ENCODE assay signal across 10 cellular contexts in genomic region chrX:154611146-154611545, GRCh38. TPM values are rescaled to one million over a fixed set of nuclear protein-coding genes. Genes with fewer than 3 reads are reported as not detected.
DNase-seq lines count a peak whose midpoint lies in the region; ATAC-seq and TF ChIP-seq lines count a peak whose summit lies in the region.
"Not testable (repeated sequence)": the region's sequence is repeated elsewhere in the genome, so short reads cannot be mapped to it uniquely, and the experiment has no call there.
"Had no signal": no experiment of that assay in that cellular context is flagged by ENCODE, and none has a peak within 500 bp of the region (broad histone marks: within the 10 kb centered on the region; RNA-seq: fewer than 3 reads in every experiment).

No MANE protein-coding gene starts in this region.

- not testable (repeated sequence) for H3K27me3 Mint-ChIP-seq in natural killer cell treated with Interleukin-12 subunit alpha and Interleukin-12 subunit beta and Interleukin-15 and Interleukin-18, amount 100 ng/mL, for 72 hours

- H3K9me3 Mint-ChIP-seq in natural killer cell treated with Interleukin-12 subunit alpha and Interleukin-12 subunit beta and Interleukin-15 and Interleukin-18, amount 100 ng/mL, for 72 hours = not testable (repeated sequence)

- H3K4me3 Mint-ChIP-seq in natural killer cell treated with Interleukin-12 subunit alpha and Interleukin-12 subunit beta and Interleukin-15 and Interleukin-18, amount 100 ng/mL, for 72 hours = not testable (repeated sequence)

- not testable (repeated sequence) for H3K27me3 ChIP-seq in WERI-Rb-1 (ENCODE audit: insufficient read depth, low read depth, severe bottlenecking)

- H3K27ac Mint-ChIP-seq in natural killer cell treated with Interleukin-12 subunit alpha and Interleukin-12 subunit beta and Interleukin-15 and Interleukin-18, amount 100 ng/mL, for 72 hours = not testable (repeated sequence)

- TF ChIP-seq CTCF in WERI-Rb-1 (IDR thresholded peaks at IDR 0.05; ENCODE audit: low read depth, low read length) = not testable (repeated sequence)

- intact Hi-C loops in cardiac septum (cut with DNase I) = not testable (repeated sequence)

- not testable (repeated sequence) for H3K4me1 Mint-ChIP-seq in natural killer cell treated with Interleukin-12 subunit alpha and Interleukin-12 subunit beta and Interleukin-15 and Interleukin-18, amount 100 ng/mL, for 72 hours (ENCODE audit: low read depth in 2 of 2)

- H3K27ac ChIP-seq in WERI-Rb-1 = peak overlapping the region; percentile 54; the same call in 1 of the 2 replicates

- not testable (repeated sequence) for H3K4me3 ChIP-seq in WERI-Rb-1 (ENCODE audit: low read depth, low read length)

- not testable (repeated sequence) for ATAC-seq in natural killer cell treated with Interleukin-12 subunit alpha and Interleukin-12 subunit beta and Interleukin-15 and Interleukin-18, amount 100 ng/mL, for 72 hours

- H3K9me3 ChIP-seq in WERI-Rb-1 (ENCODE audit: severe bottlenecking) = not testable (repeated sequence)

- not testable (repeated sequence) for H3K36me3 Mint-ChIP-seq in natural killer cell treated with Interleukin-12 subunit alpha and Interleukin-12 subunit beta and Interleukin-15 and Interleukin-18, amount 100 ng/mL, for 72 hours

- H3K36me3 ChIP-seq in WERI-Rb-1 = not testable (repeated sequence)

- peak; percentile 0 for DNase-seq in HT-29 (ENCODE audit: low spot score)
- peak; percentile 41 for DNase-seq in WERI-Rb-1
- DNase-seq in cardiac septum (ENCODE audit: low spot score) = peak; percentile 36
- DNase-seq in mesenteric fat pad (ENCODE audit: low spot score) = peak; percentile 82
- peak; percentile 22 for DNase-seq in natural killer cell treated with Interleukin-12 subunit alpha and Interleukin-12 subunit beta and Interleukin-15 and Interleukin-18, amount 100 ng/mL, for 72 hours (ENCODE audit: low spot score)

RNA-seq across cellular contexts. Expression of gene CTAG1B, which starts 7.9 kb away (rescaled TPM):
- not detected in 2 replicates for total RNA-seq in HT-29 (2014; rRNA removed; shearing (Covaris generic))
- total RNA-seq in cardiac septum = not detected
- not detected for total RNA-seq in mesenteric fat pad
- not detected for total RNA-seq in natural killer cell treated with Interleukin-12 subunit alpha and Interleukin-12 subunit beta and Interleukin-15 and Interleukin-18, amount 100 ng/mL, for 72 hours
- total RNA-seq: A673; Caco-2; Calu3; CD4-positive, alpha-beta T cell; CD8-positive, alpha-beta T cell had no signal

RNA-seq across cellular contexts. Expression of gene CTAG1A, which starts 26.2 kb away (rescaled TPM):
- total RNA-seq in HT-29 (2014; rRNA removed; shearing (Covaris generic)) = not detected in 2 replicates
- total RNA-seq in cardiac septum (not detected), mesenteric fat pad (not detected)
- not detected for total RNA-seq in natural killer cell treated with Interleukin-12 subunit alpha and Interleukin-12 subunit beta and Interleukin-15 and Interleukin-18, amount 100 ng/mL, for 72 hours
- total RNA-seq: A673; Caco-2; Calu3; CD4-positive, alpha-beta T cell; CD8-positive, alpha-beta T cell had no signal

RNA-seq across cellular contexts. Expression of gene CTAG2, which starts 42.2 kb away (rescaled TPM):
- not detected in 2 replicates for total RNA-seq in HT-29 (2014; rRNA removed; shearing (Covaris generic))
- total RNA-seq in cardiac septum (not detected), mesenteric fat pad (not detected)
- not detected for total RNA-seq in natural killer cell treated with Interleukin-12 subunit alpha and Interleukin-12 subunit beta and Interleukin-15 and Interleukin-18, amount 100 ng/mL, for 72 hours
- total RNA-seq: A673; Caco-2; Calu3; CD4-positive, alpha-beta T cell; CD8-positive, alpha-beta T cell had no signal

Comparison
In these comparisons a context has a peak if more than half of its experiments do, and no peak if none do; other contexts are left out.
1. DNase-seq: peak in every context shown above with its lines; median percentile 82 in mesenteric fat pad; 41 in WERI-Rb-1; 36 in cardiac septum; 22 in natural killer cell treated with Interleukin-12 subunit alpha and Interleukin-12 subunit beta and Interleukin-15 and Interleukin-18, amount 100 ng/mL, for 72 hours; 0 in HT-29.